ENCODE assay signal across 23 cellular contexts in the genomic region with DNA sequence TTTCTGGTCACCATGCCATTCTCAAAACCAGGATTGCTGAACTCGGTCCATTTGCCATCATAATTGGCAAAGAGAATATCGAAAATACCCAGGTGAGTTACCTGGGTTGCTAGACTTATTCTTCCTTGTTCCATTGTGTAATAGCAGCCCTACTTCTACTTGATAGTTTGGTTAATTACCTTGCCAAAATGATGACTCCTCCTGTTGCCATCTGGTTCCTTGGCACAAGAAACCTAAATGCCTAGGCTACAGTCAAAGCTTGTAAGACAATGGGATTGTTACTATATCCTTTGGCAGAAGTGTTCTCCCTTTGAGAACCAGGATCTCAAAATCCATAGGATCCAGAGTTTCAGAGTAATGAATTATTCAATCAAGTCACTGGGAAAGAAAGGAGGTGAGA.
"Had no signal": no experiment of that assay in that cellular context is flagged by ENCODE, and none has a peak within 500 bp of the region (broad histone marks: within the 10 kb centered on the region; RNA-seq: fewer than 3 reads in every experiment).

No MANE protein-coding gene starts in this region.

- DNase-seq: activated CD4-positive, alpha-beta T cell treated with anti-CD3 and anti-CD28 coated beads, Interleukin-2, amount 10 ng/mL, durations not matched to agents 7 days and 5 days; activated CD4-positive, alpha-beta T cell treated with anti-CD3 and anti-CD28 coated beads, Interleukin-2, amount 50 U/mL, for 48 hours; activated CD8-positive, alpha-beta T cell treated with anti-CD3 and anti-CD28 coated beads, Interleukin-2, amount 10 ng/mL, durations not matched to agents 7 days and 5 days; activated gamma-delta T cell; activated naive CD4-positive, alpha-beta T cell treated with anti-CD3 and anti-CD28 coated beads for 36 hours; activated T-cell treated with anti-CD3 and anti-CD28 coated beads, Interleukin-2, amount 50 U/mL, for 24 hours; adrenal gland; body of pancreas; central memory CD4-positive, alpha-beta T cell; NCI-H1105; NCI-H1417 treated with DMSO at 0.1 percent for 48 hours; NCI-H187 treated with DMSO at 0.1 percent for 48 hours; NCI-H2081; NCI-H345; NCI-H524 treated with DMSO at 0.1 percent for 48 hours; NCI-H748 treated with DMSO at 0.1 percent for 48 hours; NK-92 treated with Interleukin-12 subunit alpha and Interleukin-12 subunit beta, amount 100 ng/mL, for 24 hours; OCI-M1; SHP77; SK-N-SH had no signal

- H3K27ac ChIP-seq: adrenal gland, body of pancreas, KMS-11, SJSA1 had no signal

- H3K9ac ChIP-seq: KMS-11, SK-N-SH had no signal

- H3K4me1 ChIP-seq: adrenal gland, body of pancreas, SJSA1 had no signal

- H3K36me3 ChIP-seq: adrenal gland, SJSA1 had no signal

- H3K4me2 ChIP-seq: KMS-11, SK-N-SH had no signal

- ATAC-seq: activated CD8-positive, alpha-beta T cell treated with anti-CD3 and anti-CD28 coated beads, Interleukin-2, amount 10 ng/mL, durations not matched to agents 7 days and 5 days; activated naive CD4-positive, alpha-beta T cell treated with anti-CD3 and anti-CD28 coated beads, Interleukin-2, amount 50 U/mL, for 72 hours; body of pancreas had no signal

- H3K9me3 ChIP-seq: adrenal gland, body of pancreas, SJSA1, SK-N-SH had no signal

- H3K27me3 ChIP-seq: adrenal gland, body of pancreas, SJSA1 had no signal

- H3K4me3 ChIP-seq: adrenal gland, body of pancreas, SJSA1 had no signal
